In the genomic region with DNA sequence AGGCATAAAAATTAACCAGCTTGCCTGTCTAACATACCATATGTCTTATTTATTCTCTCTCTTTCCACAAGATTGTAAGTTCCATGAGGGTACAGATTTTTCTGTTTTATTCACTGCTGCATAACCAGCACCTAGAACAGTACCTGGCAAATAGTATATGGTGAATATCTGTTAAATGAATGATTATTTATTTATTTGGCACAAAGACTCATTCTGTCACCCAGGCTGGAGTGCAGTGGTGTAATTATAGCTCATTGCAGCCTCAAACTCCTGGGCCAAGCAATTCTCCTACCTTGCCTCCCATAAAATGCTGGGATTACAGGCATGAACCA, we compare ENCODE assay signal across 21 cellular contexts.
"Had no signal": no experiment of that assay in that cellular context is flagged by ENCODE, and none has a peak within 500 bp of the region (broad histone marks: within the 10 kb centered on the region; RNA-seq: fewer than 3 reads in every experiment).

No MANE protein-coding gene starts in this region.

- DNase-seq: activated CD4-positive, alpha-beta T cell treated with anti-CD3 and anti-CD28 coated beads for 4 hours; activated CD8-positive, alpha-beta memory T cell treated with anti-CD3 and anti-CD28 coated beads, Interleukin-2, amount 50 U/mL, for 4 hours; activated effector memory CD4-positive, alpha-beta T cell treated with Interleukin-2 at 50 U/mL for 16 hours; activated naive CD4-positive, alpha-beta T cell treated with anti-CD3 and anti-CD28 coated beads, Interleukin-2, amount 50 U/mL, for 16 hours; amniotic stem cell; effector CD8-positive, alpha-beta T cell; heart left ventricle; immature natural killer cell; kidney glomerular epithelial cell; natural killer cell; posterior cingulate gyrus; stomach; upper lobe of left lung had no signal

- H3K27me3 ChIP-seq: cardiac muscle cell, gastroesophageal sphincter, heart left ventricle, stomach, upper lobe of left lung had no signal

- H3K27ac ChIP-seq: cardiac muscle cell, heart left ventricle, skin epidermis, thoracic aorta had no signal

- H3K4me3 ChIP-seq: cardiac muscle cell, gastroesophageal sphincter, heart left ventricle, skin epidermis, stomach, thoracic aorta, upper lobe of left lung had no signal

- H3K4me3 Mint-ChIP-seq: dendritic cell treated with granulocyte-macrophage colony-stimulating factor and Interleukin-4, amounts not matched to agents 40 ng/mL and 50 ng/mL, for 4 days; immature natural killer cell; natural killer cell; T-cell; WTC11 had no signal

- H3K36me3 Mint-ChIP-seq: WTC11 had no signal

- H3K27ac Mint-ChIP-seq: dendritic cell treated with granulocyte-macrophage colony-stimulating factor and Interleukin-4, amounts not matched to agents 40 ng/mL and 50 ng/mL, for 4 days; WTC11 had no signal

- H3K9me3 Mint-ChIP-seq: dendritic cell treated with granulocyte-macrophage colony-stimulating factor and Interleukin-4, amounts not matched to agents 40 ng/mL and 50 ng/mL, for 4 days; immature natural killer cell; natural killer cell; T-cell; WTC11 had no signal

- H3K9me3 ChIP-seq: gastroesophageal sphincter, heart left ventricle, stomach, thoracic aorta, upper lobe of left lung had no signal

- H3K36me3 ChIP-seq: cardiac muscle cell, gastroesophageal sphincter, heart left ventricle, stomach, thoracic aorta, upper lobe of left lung had no signal

- ATAC-seq: esophagus mucosa, gastroesophageal sphincter, WTC11 had no signal
